In the genomic region with DNA sequence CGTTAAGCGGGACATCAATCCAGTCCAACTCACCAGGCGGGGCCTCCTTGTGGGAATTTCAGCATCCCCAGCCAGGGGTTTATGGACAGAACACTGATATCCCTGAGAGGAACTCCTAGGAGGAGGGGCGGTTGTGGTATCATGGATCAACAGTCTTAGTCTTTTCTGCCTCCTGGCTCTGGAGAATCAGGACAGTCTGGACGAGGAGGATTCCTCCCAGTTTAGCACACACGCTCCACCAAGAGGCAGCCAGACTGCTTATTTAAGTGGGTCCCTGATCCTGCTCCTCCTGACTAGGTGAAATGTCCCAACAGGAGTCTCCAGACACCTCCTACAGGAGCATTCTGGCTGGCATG, we compare ENCODE assay signal across 17 cellular contexts. TPM values are rescaled to one million over a fixed set of nuclear protein-coding genes. Genes with fewer than 3 reads are reported as not detected.
DNase-seq lines count a peak whose midpoint lies in the region; ATAC-seq and TF ChIP-seq lines count a peak whose summit lies in the region.
"Had no signal": no experiment of that assay in that cellular context is flagged by ENCODE, and none has a peak within 500 bp of the region (broad histone marks: within the 10 kb centered on the region; RNA-seq: fewer than 3 reads in every experiment).

No MANE protein-coding gene starts in this region.

- peak overlapping the region; percentile 43 for H2BK5ac ChIP-seq in neuronal stem cell (ENCODE audit: low read length)

- peak overlapping the region in 5 of 10 donors; percentile 13 to 29 (median 21) for H3K4me3 ChIP-seq in heart right ventricle
- peak overlapping the region in 3 of 4 experiments; percentile 13 to 35 (median 16) for H3K4me3 ChIP-seq in fibroblast of lung (replicated peaks in 1 of 4; ENCODE audit: control extremely low read depth in 1 of 4, insufficient read depth in 1 of 4, low read depth in 3 of 4, low read length in 4 of 4)
- H3K4me3 ChIP-seq in neuronal stem cell (ENCODE audit: low read length in 2 of 2): no peak overlapping the region
- no peak overlapping the region for H3K4me3 ChIP-seq in colonic mucosa
- H3K4me3 ChIP-seq: SK-N-MC, skin epidermis had no signal

- peak overlapping the region; percentile 88 for H3K18ac ChIP-seq in neuronal stem cell (ENCODE audit: low read length)

- H3K36me3 ChIP-seq in heart right ventricle: no peaks in the 10 kb centered on the region
- no peaks in the 10 kb centered on the region for H3K36me3 ChIP-seq in fibroblast of lung (ENCODE audit: control insufficient read depth, insufficient read depth, low read length)
- no peaks in the 10 kb centered on the region for H3K36me3 ChIP-seq in neuronal stem cell (replicated peaks in 1 of 2; ENCODE audit: control insufficient read depth in 2 of 2, insufficient read depth in 2 of 2, low read length in 2 of 2)
- H3K36me3 ChIP-seq in colonic mucosa: no peaks in the 10 kb centered on the region

- H2AFZ ChIP-seq in fibroblast of lung (ENCODE audit: low read length) (peak overlapping the region; percentile 83), neuronal stem cell (ENCODE audit: low read length) (peak overlapping the region; percentile 91)

- no peak overlapping the region for H2BK15ac ChIP-seq in neuronal stem cell (ENCODE audit: low read length)

- no peak overlapping the region for H4K91ac ChIP-seq in neuronal stem cell (ENCODE audit: low read depth, low read length, poor library complexity)

- no peak overlapping the region for H2BK12ac ChIP-seq in neuronal stem cell (ENCODE audit: low read length)

- peaks cover 0 to 4% (median 0%) of the 10 kb centered on the region in 9 donors for H3K4me1 ChIP-seq in heart right ventricle
- peaks cover 4% of the 10 kb centered on the region for H3K4me1 ChIP-seq in fibroblast of lung (ENCODE audit: control insufficient read depth, extremely low read depth, insufficient read depth, low read length)
- H3K4me1 ChIP-seq in neuronal stem cell (ENCODE audit: control insufficient read depth in 2 of 2, insufficient read depth in 1 of 2, low read depth in 1 of 2, low read length in 2 of 2): peaks cover 3 to 10% of the 10 kb centered on the region in 2 donors
- no peaks in the 10 kb centered on the region for H3K4me1 ChIP-seq in colonic mucosa

- H3K4ac ChIP-seq in neuronal stem cell (ENCODE audit: low read length): no peak overlapping the region

- H3K27me3 ChIP-seq in heart right ventricle (peaks cover 0 to 21% (median 0%) of the 10 kb centered on the region in 7 donors), fibroblast of lung (ENCODE audit: control insufficient read depth, insufficient read depth, low read length) (no peaks in the 10 kb centered on the region), neuronal stem cell (ENCODE audit: control insufficient read depth in 3 of 3, insufficient read depth in 3 of 3, low read depth in 1 of 3, low read length in 3 of 3) (peaks cover 0 to 6% (median 0%) of the 10 kb centered on the region in 3 experiments), colonic mucosa (no peaks in the 10 kb centered on the region)

- H3K14ac ChIP-seq in neuronal stem cell (ENCODE audit: low read length): no peak overlapping the region

- 42 to 53% methylated on average over 6 of the region's 6 CpGs for WGBS in heart right ventricle, 2 donors
- WGBS in neuronal stem cell (ENCODE audit: extremely low coverage in 2 of 2, insufficient read length in 2 of 2, insufficient replicate concordance in 1 of 2), 2 donors: no CpG with 5 or more reads among the region's 6 CpGs

- ATAC-seq in heart right ventricle (peak in 4 of 8 donors; percentile 15 to 59 (median 48)), HG03280 (IDR thresholded peaks at IDR 0.05; ENCODE audit: unreplicated experiment) (no peak)
- ATAC-seq: natural killer cell had no signal

- DNase-seq in heart right ventricle (no peak), cardiac septum (ENCODE audit: low spot score) (no peak), fibroblast of lung (ENCODE audit: low read depth in 2 of 2) (no peak), neuronal stem cell (ENCODE audit: low spot score) (no peak), amygdala (lab: John Stamatoyannopoulos, UW) (no peak), colonic mucosa (no peak)
- no peak for DNase-seq in central memory CD4-positive, alpha-beta T cell
- DNase-seq: ACHN; activated naive CD4-positive, alpha-beta T cell treated with anti-CD3 and anti-CD28 coated beads for 36 hours; cortex of kidney; GDM1; kidney glomerular epithelial cell; MM.1S; natural killer cell had no signal

- H3K23ac ChIP-seq in neuronal stem cell (ENCODE audit: low read depth, low read length, poor library complexity): no peak overlapping the region

- peak overlapping the region in 7 of 10 donors; percentile 8 to 55 (median 37) for H3K27ac ChIP-seq in heart right ventricle
- H3K27ac ChIP-seq in fibroblast of lung (ENCODE audit: insufficient read depth, low read length): peak overlapping the region; percentile 54
- H3K27ac ChIP-seq in neuronal stem cell (replicated peaks; ENCODE audit: low read length): no peak overlapping the region
- H3K27ac ChIP-seq in colonic mucosa: no peak overlapping the region
- H3K27ac ChIP-seq: SK-N-MC had no signal

- H3K9me3 ChIP-seq in heart right ventricle (peaks cover 0 to 15% (median 5%) of the 10 kb centered on the region in 11 donors), fibroblast of lung (ENCODE audit: control insufficient read depth, insufficient read depth, low read depth, low read length) (no peaks in the 10 kb centered on the region), neuronal stem cell (replicated peaks in 1 of 2; ENCODE audit: control insufficient read depth in 2 of 2, insufficient read depth in 1 of 2, low read depth in 1 of 2, low read length in 2 of 2) (peaks cover 0 to 4% of the 10 kb centered on the region in 2 donors), colonic mucosa (no peaks in the 10 kb centered on the region)

- H2BK120ac ChIP-seq in neuronal stem cell (ENCODE audit: low read depth, low read length): no peak overlapping the region

- H3K4me2 ChIP-seq in fibroblast of lung (ENCODE audit: extremely low read depth, insufficient read depth, low read length): peak overlapping the region; percentile 66
- no peak overlapping the region for H3K4me2 ChIP-seq in neuronal stem cell (ENCODE audit: insufficient read depth, low read length, poor library complexity, severe bottlenecking)

- TF ChIP-seq CTCF in heart right ventricle (IDR thresholded peaks at IDR 0.05): no peak
- no peak for TF ChIP-seq CTCF in fibroblast of lung (conservative IDR thresholded peaks at IDR 0.05 in 1 of 2, IDR thresholded peaks at IDR 0.05 in 1 of 2; ENCODE audit: low read depth in 1 of 2, low read length in 2 of 2)
- no peak for TF ChIP-seq CTCF in colonic mucosa (IDR thresholded peaks at IDR 0.05)

- peak overlapping the region; percentile 26 for H3K9ac ChIP-seq in fibroblast of lung (ENCODE audit: insufficient read depth, low read length)
- no peak overlapping the region for H3K9ac ChIP-seq in neuronal stem cell (ENCODE audit: low read depth, low read length, poor library complexity)
- no peak overlapping the region for H3K9ac ChIP-seq in colonic mucosa (ENCODE audit: low read depth in 2 of 2, low read length in 2 of 2)

- H4K20me1 ChIP-seq in fibroblast of lung (ENCODE audit: control insufficient read depth, extremely low read depth, insufficient read depth, low read length): no peaks in the 10 kb centered on the region

- H3K79me1 ChIP-seq in neuronal stem cell (ENCODE audit: low read depth, low read length): no peaks in the 10 kb centered on the region

- H4K8ac ChIP-seq in neuronal stem cell (ENCODE audit: low read depth, low read length): no peak overlapping the region

- intact Hi-C loops in heart right ventricle (cut with DNase I): no loop called here
- intact Hi-C loops in cardiac septum (cut with DNase I): no loop called here
- intact Hi-C loops in colonic mucosa (cut with DNase I): no loop called here

- no peak overlapping the region for H2AK5ac ChIP-seq in neuronal stem cell (ENCODE audit: low read depth, low read length)

- no peaks in the 10 kb centered on the region for H3K79me2 ChIP-seq in fibroblast of lung (ENCODE audit: control insufficient read depth, insufficient read depth, low read length)

RNA-seq across cellular contexts. Expression of a gene that starts 10.4 kb away (rescaled TPM):
- total RNA-seq in heart right ventricle (not detected), cardiac septum (not detected), fibroblast of lung (not detected in 2 replicates), colonic mucosa (not detected)
- polyA plus RNA-seq in heart right ventricle (not detected), fibroblast of lung (not detected in 2 replicates)
- not detected in 2 replicates for polyA plus RNA-seq in fibroblast of lung (2012)
- polyA minus RNA-seq in fibroblast of lung (ENCODE audit: low replicate concordance): not detected in 2 replicates
- not detected for polyA plus RNA-seq in neuronal stem cell (2013, experiment 1 of 2)
- not detected for polyA plus RNA-seq in neuronal stem cell (2013, experiment 2 of 2)
- total RNA-seq: activated naive CD4-positive, alpha-beta T cell treated with anti-CD3 and anti-CD28 coated beads for 36 hours; natural killer cell had no signal

RNA-seq across cellular contexts. Expression of a gene that starts 23.0 kb away (rescaled TPM):
- total RNA-seq in heart right ventricle (1 to 10 TPM in 4 of 10 donors, under 1 TPM in 1, not detected in 5; 0.39 to 4.9 (median 1.2) TPM), cardiac septum (0.35 TPM), fibroblast of lung (0.26 and 0.33 TPM in 2 replicates), colonic mucosa (1 to 10 TPM; 1.8 TPM)
- polyA plus RNA-seq in heart right ventricle (1 to 10 TPM in 1 of 2 donors, under 1 TPM in 1; 0.51 to 2.5 TPM), fibroblast of lung (0.26 and 0.61 TPM in 2 replicates)
- 0.14 and 0.37 TPM in 2 replicates for polyA plus RNA-seq in fibroblast of lung (2012)
- polyA minus RNA-seq in fibroblast of lung (ENCODE audit: low replicate concordance): not detected in 2 replicates
- 0.17 TPM for polyA plus RNA-seq in neuronal stem cell (2013, experiment 1 of 2)
- polyA plus RNA-seq in neuronal stem cell (2013, experiment 2 of 2): 0.22 TPM

Comparison
In these comparisons a context has a peak if more than half of its experiments do, and no peak if none do; other contexts are left out.
1. H3K27ac ChIP-seq: peak in heart right ventricle (7 of 10) and fibroblast of lung (single experiment); none in neuronal stem cell (single experiment) and colonic mucosa (single experiment).
2. H3K4me3 ChIP-seq: peak in fibroblast of lung (3 of 4); none in neuronal stem cell (0 of 2) and colonic mucosa (single experiment).